Comparison of ENCODE assay signal across 8 cellular contexts in the genomic region with DNA sequence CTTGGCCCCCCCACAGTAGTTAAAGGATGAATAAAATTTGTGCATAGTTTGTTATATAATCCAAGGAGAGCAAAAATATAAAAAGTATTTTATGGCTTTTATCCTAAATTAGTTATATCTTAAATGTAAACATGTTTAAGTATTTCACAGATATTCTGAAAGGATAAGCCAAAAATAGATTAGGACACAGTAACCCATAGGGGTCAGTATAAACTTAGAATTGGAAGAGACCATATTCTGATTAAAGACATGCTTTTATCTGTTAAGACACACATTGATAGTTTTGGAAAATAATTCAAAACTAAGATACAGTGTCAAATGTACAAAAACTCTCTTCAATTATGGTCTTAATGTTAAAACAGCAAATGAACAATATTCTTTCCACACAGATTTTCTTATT. TPM values are rescaled to one million over a fixed set of nuclear protein-coding genes. Genes with fewer than 3 reads are reported as not detected.
DNase-seq lines count a peak whose midpoint lies in the region; ATAC-seq, FAIRE-seq and TF ChIP-seq lines count a peak whose summit lies in the region.

No MANE protein-coding gene starts in this region.

- in situ Hi-C loops in GM13977 (cut with MboI; ENCODE audit: low pct_unique_long_range_greater_than_20kb, low sequenced_read_pairs, unreplicated experiment), result no loop called here

- no peak for FAIRE-seq in GM12892 (lab: Jason Lieb, UNC)

- no peak overlapping the region for H3K4me3 Mint-ChIP-seq in activated naive CD4-positive, alpha-beta T cell treated with anti-CD3 and anti-CD28 coated beads for 36 hours
- H3K4me3 Mint-ChIP-seq in effector memory CD8-positive, alpha-beta T cell, result no peak overlapping the region

- H3K9me3 Mint-ChIP-seq in activated naive CD4-positive, alpha-beta T cell treated with anti-CD3 and anti-CD28 coated beads for 36 hours, result no peaks in the 10 kb centered on the region
- H3K9me3 Mint-ChIP-seq in effector memory CD8-positive, alpha-beta T cell, result no peaks in the 10 kb centered on the region

- H3K27ac ChIP-seq in AG04450 (ENCODE audit: low read depth, low read length) (no peak overlapping the region), RWPE1 (no peak overlapping the region)

- no peak for DNase-seq in AG04450 (ENCODE audit: low read depth, low spot score)
- peak; percentile 21 for DNase-seq in GM13977 (ENCODE audit: low spot score)
- peak; percentile 23 for DNase-seq in RWPE1 (ENCODE audit: low spot score)
- DNase-seq in glomerular visceral epithelial cell (ENCODE audit: extremely low spot score), result peak; percentile 11
- DNase-seq in activated naive CD4-positive, alpha-beta T cell treated with anti-CD3 and anti-CD28 coated beads for 36 hours, result no peak
- DNase-seq in effector memory CD8-positive, alpha-beta T cell, result no peak
- DNase-seq in GM12892 (ENCODE audit: insufficient read length), result no peak
- DNase-seq in activated naive CD4-positive, alpha-beta T cell treated with anti-CD3 and anti-CD28 coated beads, Interleukin-2, amount 50 U/mL, for 16 hours, result no peak

- TF ChIP-seq POLR2A in GM12892 (IDR thresholded peaks at IDR 0.05; ENCODE audit: low read depth, low read length), result no peak

- CTCF ChIA-PET in AG04450 (lab: Charles Lee), result interaction anchor here (1.2 to 3.0 kb wide), 4 partner anchors 9 to 251 kb away, joined by 3 to 55 read pairs (median 17); no protein-coding TSS in a partner anchor
- CTCF ChIA-PET in RWPE1 (lab: Yijun Ruan, JAX), result no interaction called here
- CTCF ChIA-PET in activated naive CD4-positive, alpha-beta T cell treated with anti-CD3 and anti-CD28 coated beads for 36 hours (lab: Charles Lee), result no interaction called here

- H3K4me3 ChIP-seq in AG04450 (ENCODE audit: low read depth, low read length), result no peak overlapping the region

- no peak overlapping the region for H3K27ac Mint-ChIP-seq in activated naive CD4-positive, alpha-beta T cell treated with anti-CD3 and anti-CD28 coated beads for 36 hours
- no peak overlapping the region for H3K27ac Mint-ChIP-seq in effector memory CD8-positive, alpha-beta T cell

- TF ChIP-seq CTCF in AG04450 (IDR thresholded peaks at IDR 0.05; ENCODE audit: low read depth, low read length), result peak; percentile 62
- peak; percentile 18 for TF ChIP-seq CTCF in GM13977 (IDR thresholded peaks at IDR 0.05; ENCODE audit: extremely low read depth, insufficient read depth, missing control alignments)
- peak; percentile 58 for TF ChIP-seq CTCF in RWPE1 (conservative IDR thresholded peaks at IDR 0.05; ENCODE audit: low read depth)

- peaks cover 2% of the 10 kb centered on the region for H3K36me3 Mint-ChIP-seq in activated naive CD4-positive, alpha-beta T cell treated with anti-CD3 and anti-CD28 coated beads for 36 hours (ENCODE audit: low read depth)
- H3K36me3 Mint-ChIP-seq in effector memory CD8-positive, alpha-beta T cell (ENCODE audit: insufficient read depth), result peaks cover 15% of the 10 kb centered on the region

- intact Hi-C loops in activated naive CD4-positive, alpha-beta T cell treated with anti-CD3 and anti-CD28 coated beads for 36 hours (cut with micrococcal nuclease), result loop anchor here (1.0 to 5.0 kb wide), 3 partner anchors 54 to 363 kb away; no protein-coding TSS in a partner anchor

- H3K9me3 ChIP-seq in AG04450 (ENCODE audit: control insufficient read depth, insufficient read depth, low read length), result no peaks in the 10 kb centered on the region

- no peak for ATAC-seq in effector memory CD8-positive, alpha-beta T cell (replicated peaks)

- H3K27me3 ChIP-seq in AG04450 (ENCODE audit: control insufficient read depth, insufficient read depth, low read length), result no peaks in the 10 kb centered on the region

- POLR2A ChIA-PET in AG04450 (lab: Yijun Ruan, JAX), result no interaction called here
- POLR2A ChIA-PET in RWPE1 (lab: Yijun Ruan, JAX; ENCODE audit: low non-redundant PET), result no interaction called here

- no peaks in the 10 kb centered on the region for H3K27me3 Mint-ChIP-seq in activated naive CD4-positive, alpha-beta T cell treated with anti-CD3 and anti-CD28 coated beads for 36 hours (ENCODE audit: low read depth)
- no peaks in the 10 kb centered on the region for H3K27me3 Mint-ChIP-seq in effector memory CD8-positive, alpha-beta T cell

- H3K4me1 Mint-ChIP-seq in activated naive CD4-positive, alpha-beta T cell treated with anti-CD3 and anti-CD28 coated beads for 36 hours (ENCODE audit: low read depth), result peaks cover 3% of the 10 kb centered on the region
- H3K4me1 Mint-ChIP-seq in effector memory CD8-positive, alpha-beta T cell (ENCODE audit: low read depth in 2 of 2), result no peaks in the 10 kb centered on the region

RNA-seq across cellular contexts. Expression of a gene that starts 4.5 kb away (rescaled TPM):
- polyA plus RNA-seq in AG04450 (2011; rRNA removed), result 141 and 186 TPM in 2 replicates
- polyA minus RNA-seq in AG04450 (2011; rRNA and poly(A)+ RNA removed), result 110 and 185 TPM in 2 replicates
- total RNA-seq in activated naive CD4-positive, alpha-beta T cell treated with anti-CD3 and anti-CD28 coated beads for 36 hours, result 10 to 100 TPM; 50.1 to 50.4 TPM
- polyA plus RNA-seq in GM12892 (2012; ENCODE audit: missing spikeins), result 31.0 TPM

Comparison
In these comparisons a context has a peak if more than half of its experiments do, and no peak if none do; other contexts are left out.
1. DNase-seq: peak in GM13977 (single experiment), RWPE1 (single experiment) and glomerular visceral epithelial cell (single experiment); none in AG04450 (single experiment), activated naive CD4-positive, alpha-beta T cell treated with anti-CD3 and anti-CD28 coated beads for 36 hours (single experiment), effector memory CD8-positive, alpha-beta T cell (0 of 3), GM12892 (single experiment) and activated naive CD4-positive, alpha-beta T cell treated with anti-CD3 and anti-CD28 coated beads, Interleukin-2, amount 50 U/mL, for 16 hours (single experiment).
2. Peak in every context shown above with its lines, with median percentiles within 50 percentile points of each other: CTCF ChIP-seq.